11 cellular contexts compared by ENCODE assay signal in genomic region chr9:116153765-116154333, GRCh38. TPM values are rescaled to one million over a fixed set of nuclear protein-coding genes. Genes with fewer than 3 reads are reported as not detected.
DNase-seq lines count a peak whose midpoint lies in the region; FAIRE-seq and TF ChIP-seq lines count a peak whose summit lies in the region.
"Had no signal": no experiment of that assay in that cellular context is flagged by ENCODE, and none has a peak within 500 bp of the region (broad histone marks: within the 10 kb centered on the region; RNA-seq: fewer than 3 reads in every experiment).

TSS of gene PAPPA (plus strand) at chr9:116153791. CDS start at chr9:116154173, 382 bp downstream.

- no peaks in the 10 kb centered on the region for H3K79me2 ChIP-seq in H1 (ENCODE audit: control insufficient read depth in 1 of 2, insufficient read depth in 2 of 2, low read length in 2 of 2)

- FAIRE-seq in H1 (lab: Jason Lieb, UNC) (no peak), H54 (lab: Jason Lieb, UNC) (no peak)
- FAIRE-seq: K562 had no signal

- CTCF ChIA-PET in H1 (lab: Charles Lee; ENCODE audit: partially characterized antibody), result interaction anchor here (0.8 to 4.3 kb wide), 8 partner anchors 10 to 562 kb away, joined by 3 to 38 read pairs (median 8); no protein-coding TSS in a partner anchor

- H3K79me1 ChIP-seq in H1 (ENCODE audit: low read depth, low read length), result no peaks in the 10 kb centered on the region

- no peak within 1 kb of the TSS for H2BK120ac ChIP-seq in H1 (replicated peaks; ENCODE audit: low read depth, low read length)

- H2AK5ac ChIP-seq in H1 (ENCODE audit: low read depth, low read length), result no peak within 1 kb of the TSS

- TF ChIP-seq POLR2A in H1 (IDR thresholded peaks at IDR 0.05; ENCODE audit: control extremely low read depth in 1 of 2, low read depth in 2 of 2, low read length in 2 of 2) (no peak), transverse colon (IDR thresholded peaks at IDR 0.05) (no peak), H54 (IDR thresholded peaks at IDR 0.05; ENCODE audit: low read depth, low read length) (no peak)

- no peak within 1 kb of the TSS for H2BK15ac ChIP-seq in H1 (ENCODE audit: low read length)

- peak within 1 kb of the TSS; percentile 93 to 95 for H3K4me2 ChIP-seq in H1 (ENCODE audit: insufficient read depth in 1 of 2, low read depth in 2 of 2, low read length in 2 of 2)

- peak within 1 kb of the TSS in 2 of 4 experiments; percentile 15 to 44; a peak in 3 of 7 replicates for H3K9ac ChIP-seq in H1 (replicated peaks in 1 of 4; ENCODE audit: extremely low read depth in 1 of 4, low read depth in 3 of 4, low read length in 3 of 4)

- no peaks in the 10 kb centered on the region for H3K36me3 Mint-ChIP-seq in T-helper 2 cell treated with Interferon-gamma antibody and Interleukin-4, amounts not matched to agents 5 μg/mL and 100 μg/mL, for 36 hours (ENCODE audit: low read depth)
- no peaks in the 10 kb centered on the region for H3K36me3 Mint-ChIP-seq in mesothelial cell of epicardium
- H3K36me3 Mint-ChIP-seq: CD4-positive, alpha-beta memory T cell had no signal

- H3K14ac ChIP-seq in H1 (ENCODE audit: insufficient read length), result no peak within 1 kb of the TSS

- no peak within 1 kb of the TSS for H3K4ac ChIP-seq in H1 (replicated peaks; ENCODE audit: insufficient read length, low read depth, low read length)

- peaks cover 74% of the 10 kb centered on the region for H3K27me3 Mint-ChIP-seq in T-helper 2 cell treated with Interferon-gamma antibody and Interleukin-4, amounts not matched to agents 5 μg/mL and 100 μg/mL, for 36 hours (ENCODE audit: low read depth)
- peaks cover 53% of the 10 kb centered on the region for H3K27me3 Mint-ChIP-seq in mesothelial cell of epicardium (ENCODE audit: low read depth)

- DNase-seq in T-helper 2 cell treated with Interferon-gamma antibody and Interleukin-4, amounts not matched to agents 5 μg/mL and 100 μg/mL, for 36 hours (ENCODE audit: low spot score), result no peak
- no peak for DNase-seq in T-helper 2 cell
- DNase-seq in H1 (ENCODE audit: low read depth in 1 of 2, low spot score in 2 of 2), result peak in 1 of 2 experiments; percentile 53
- DNase-seq in mesothelial cell of epicardium (ENCODE audit: low spot score in 2 of 2, unreplicated experiment in 2 of 2), result no peak
- no peak for DNase-seq in transverse colon
- DNase-seq in BE2C, result no peak
- no peak for DNase-seq in NCI-H2029 (lab: John Stamatoyannopoulos, UW)
- no peak for DNase-seq in H54 (ENCODE audit: insufficient read length, low spot score)
- DNase-seq: CD4-positive, alpha-beta memory T cell had no signal

- H3K23ac ChIP-seq in H1 (ENCODE audit: insufficient read length), result no peak within 1 kb of the TSS

- no peak within 1 kb of the TSS for H2BK20ac ChIP-seq in H1 (ENCODE audit: low read length)

- no peak within 1 kb of the TSS for H4K91ac ChIP-seq in H1 (replicated peaks; ENCODE audit: insufficient read length, low read length)

- H3K4me1 ChIP-seq in H1 (replicated peaks in 1 of 4; ENCODE audit: control insufficient read depth in 3 of 4, insufficient read depth in 4 of 4, low read length in 3 of 4), result peaks cover 4 to 22% (median 8%) of the 10 kb centered on the region in 4 experiments; a peak in 5 of 7 replicates
- H3K4me1 ChIP-seq in transverse colon, result peaks cover 0 to 26% (median 10%) of the 10 kb centered on the region in 4 donors
- H3K4me1 ChIP-seq in BE2C, result peaks cover 3% of the 10 kb centered on the region; the same call in 1 of the 2 replicates

- no peaks in the 10 kb centered on the region for H3K9me3 Mint-ChIP-seq in T-helper 2 cell treated with Interferon-gamma antibody and Interleukin-4, amounts not matched to agents 5 μg/mL and 100 μg/mL, for 36 hours
- no peaks in the 10 kb centered on the region for H3K9me3 Mint-ChIP-seq in mesothelial cell of epicardium

- in situ Hi-C loops in transverse colon (cut with MboI; ENCODE audit: low pct_ligation_motif_present in 1 of 4, low pct_unique_long_range_greater_than_20kb in 1 of 4, low sequenced_read_pairs in 3 of 4), result loop anchor here (10.0 to 25.0 kb wide), 4 partner anchors 408 to 508 kb away; no protein-coding TSS in a partner anchor

- 0 out of 2 replicates have a peak within 1 kb of the TSS, but pooled peaks have one; percentile 58 for H2AFZ ChIP-seq in H1 (ENCODE audit: low read length)

- no peak within 1 kb of the TSS; the same call in 1 of the 2 replicates for H2BK5ac ChIP-seq in H1 (ENCODE audit: low read depth, low read length)

- WGBS in H1 (ENCODE audit: extremely low coverage in 1 of 2, insufficient coverage in 1 of 2, insufficient read length in 1 of 2, insufficient replicate concordance in 2 of 2, low coverage in 1 of 2, low lambda C conversion rate in 2 of 2, missing lambda C conversion rate in 1 of 2), 2 experiments, result 0% methylated on average over 9 of the region's 41 CpGs; no CpG with 5 or more reads in 1 of the 2 experiments
- 4 to 6% methylated on average over 9 to 16 of the region's 41 CpGs for WGBS in transverse colon (ENCODE audit: low coverage in 1 of 2), 2 donors

- H3K23me2 ChIP-seq in H1 (ENCODE audit: low read depth, low read length), result peaks cover 22% of the 10 kb centered on the region

- H3K56ac ChIP-seq in H1 (replicated peaks; ENCODE audit: insufficient read length, low read depth, low read length), result no peak within 1 kb of the TSS

- H3K18ac ChIP-seq in H1 (ENCODE audit: extremely low read depth, low read length), result 0 out of 2 replicates have a peak within 1 kb of the TSS, but pooled peaks have one; percentile 34

- H3K9me3 ChIP-seq in H1 (ENCODE audit: insufficient read depth in 2 of 2, low read depth in 1 of 2, low read length in 1 of 2) (no peaks in the 10 kb centered on the region), transverse colon (no peaks in the 10 kb centered on the region), BE2C (no peaks in the 10 kb centered on the region)

- TF ChIP-seq CTCF in H1 (IDR thresholded peaks at IDR 0.05; ENCODE audit: control extremely low read depth in 1 of 3, insufficient read depth in 1 of 3, low read depth in 1 of 3, low read length in 3 of 3) (no peak), mesothelial cell of epicardium (IDR thresholded peaks at IDR 0.05; ENCODE audit: unreplicated experiment) (no peak), transverse colon (IDR thresholded peaks at IDR 0.05) (no peak), BE2C (IDR thresholded peaks at IDR 0.05; ENCODE audit: low read depth, low read length) (no peak)

- H3K27ac ChIP-seq in H1 (ENCODE audit: low read depth, low read length) (no peak within 1 kb of the TSS), transverse colon (peak within 1 kb of the TSS; percentile 66 to 76 (median 75))
- H3K27ac ChIP-seq: epithelial cell of prostate had no signal

- peak within 1 kb of the TSS; percentile 45 for H3K27ac Mint-ChIP-seq in T-helper 2 cell treated with Interferon-gamma antibody and Interleukin-4, amounts not matched to agents 5 μg/mL and 100 μg/mL, for 36 hours
- H3K27ac Mint-ChIP-seq in mesothelial cell of epicardium, result peak within 1 kb of the TSS; percentile 84
- H3K27ac Mint-ChIP-seq: CD4-positive, alpha-beta memory T cell had no signal

- intact Hi-C loops in transverse colon (cut with DNase I; ENCODE audit: low total_unique reads), result no loop called here

- H2BK12ac ChIP-seq in H1 (ENCODE audit: low read depth, low read length), result peak within 1 kb of the TSS; percentile 78; the same call in 1 of the 2 replicates

- POLR2A ChIA-PET in H1 (lab: Charles Lee; ENCODE audit: partially characterized antibody), result interaction anchor here (0.9 kb wide), 2 partner anchors 331 to 343 kb away, joined by 3 read pairs; no protein-coding TSS in a partner anchor

- H3K4me1 Mint-ChIP-seq in T-helper 2 cell treated with Interferon-gamma antibody and Interleukin-4, amounts not matched to agents 5 μg/mL and 100 μg/mL, for 36 hours (ENCODE audit: low read depth), result peaks cover 3% of the 10 kb centered on the region
- H3K4me1 Mint-ChIP-seq in mesothelial cell of epicardium, result peaks cover 47% of the 10 kb centered on the region

- H3K27me3 ChIP-seq in H1 (replicated peaks in 1 of 4; ENCODE audit: control insufficient read depth in 3 of 4, extremely low read depth in 1 of 4, insufficient read depth in 3 of 4, low read length in 3 of 4) (peaks cover 8 to 35% (median 28%) of the 10 kb centered on the region in 4 experiments), transverse colon (peaks cover 88% of the 10 kb centered on the region), BE2C (peaks cover 83% of the 10 kb centered on the region)

- H4K20me1 ChIP-seq in H1 (replicated peaks in 1 of 2; ENCODE audit: control insufficient read depth in 1 of 2, insufficient read depth in 2 of 2, low read length in 2 of 2), result no peaks in the 10 kb centered on the region

- H3K4me3 Mint-ChIP-seq in T-helper 2 cell treated with Interferon-gamma antibody and Interleukin-4, amounts not matched to agents 5 μg/mL and 100 μg/mL, for 36 hours, result peak within 1 kb of the TSS; percentile 12
- H3K4me3 Mint-ChIP-seq in mesothelial cell of epicardium, result peak within 1 kb of the TSS; percentile 77

- peak within 1 kb of the TSS; percentile 49 to 77 (median 56) for H3K4me3 ChIP-seq in H1 (ENCODE audit: extremely low read depth in 1 of 4, insufficient read depth in 2 of 4, low read depth in 3 of 4, low read length in 4 of 4)
- H3K4me3 ChIP-seq in transverse colon, result peak within 1 kb of the TSS; percentile 9 to 49 (median 43)
- no peak within 1 kb of the TSS for H3K4me3 ChIP-seq in BE2C (ENCODE audit: low read depth, low read length)
- H3K4me3 ChIP-seq: K562 had no signal

- H3K36me3 ChIP-seq in H1 (ENCODE audit: control insufficient read depth in 2 of 4, insufficient read depth in 4 of 4, low read length in 3 of 4) (no peaks in the 10 kb centered on the region), transverse colon (no peaks in the 10 kb centered on the region), BE2C (no peaks in the 10 kb centered on the region)

- TF ChIP-seq EP300 in H1 (IDR thresholded peaks at IDR 0.05; ENCODE audit: borderline replicate concordance in 1 of 2, low read depth in 2 of 2, low read length in 2 of 2) (no peak), transverse colon (IDR thresholded peaks at IDR 0.05; ENCODE audit: low read depth) (no peak)

- TF ChIP-seq RAD21 in H1 (IDR thresholded peaks at IDR 0.05 in 1 of 2, conservative IDR thresholded peaks at IDR 0.05 in 1 of 2; ENCODE audit: low read depth in 2 of 2, low read length in 2 of 2), result no peak

- H4K8ac ChIP-seq in H1 (ENCODE audit: extremely low read depth, insufficient read depth, low read length), result peak within 1 kb of the TSS; percentile 77; the same call in 1 of the 2 replicates

- no peak within 1 kb of the TSS for H4K5ac ChIP-seq in H1 (ENCODE audit: insufficient read length, low read depth, low read length)

RNA-seq across cellular contexts. Expression of gene PAPPA, which starts in this region (rescaled TPM):
- total RNA-seq in H1 (2021; fragmentation: NEBNext Ultra II Directional; extraction: Animal tissue kit (Norgen Biotek cat#: 25700)), result 0.63 and 1.2 TPM in 2 replicates
- polyA plus RNA-seq in H1 (2011; rRNA removed), result 0.18 and 0.31 TPM in 2 replicates
- 0.26 TPM for polyA plus RNA-seq in H1 (2011; cell fraction: cytosol; rRNA removed)
- 1.1 TPM for polyA plus RNA-seq in H1 (2011; cell fraction: nucleus; rRNA removed)
- 0.15 to 0.62 TPM (median 0.27 TPM) in 4 replicates for polyA plus RNA-seq in H1 (2012, experiment 1 of 2)
- 0.03 TPM for polyA plus RNA-seq in H1 (2012, experiment 2 of 2)
- 0.47 TPM for polyA plus RNA-seq in H1 (2013, experiment 1 of 2)
- polyA plus RNA-seq in H1 (2013, experiment 2 of 2), result 0.40 TPM
- 1.2 and 1.8 TPM in 2 replicates for polyA minus RNA-seq in H1 (2011; rRNA and poly(A)+ RNA removed)
- polyA minus RNA-seq in H1 (2011; cell fraction: cytosol; rRNA and poly(A)+ RNA removed), result 0.37 TPM
- 3.4 TPM for polyA minus RNA-seq in H1 (2011; cell fraction: nucleus; rRNA and poly(A)+ RNA removed)
- total RNA-seq in mesothelial cell of epicardium (2.9 to 3.3 TPM (median 3.2 TPM) in 3 replicates), transverse colon (1 to 10 TPM in 2 of 4 donors, under 1 TPM in 2; 0.37 to 4.4 (median 1.4) TPM)
- 1.9 TPM for polyA plus RNA-seq in BE2C (2012; ENCODE audit: insufficient read depth, insufficient read length, low read depth)
- total RNA-seq: CD4-positive, alpha-beta memory T cell had no signal
- polyA plus RNA-seq: CD4-positive, alpha-beta memory T cell had no signal
